Comparison of ENCODE assay signal across 8 cellular contexts in the genomic region with DNA sequence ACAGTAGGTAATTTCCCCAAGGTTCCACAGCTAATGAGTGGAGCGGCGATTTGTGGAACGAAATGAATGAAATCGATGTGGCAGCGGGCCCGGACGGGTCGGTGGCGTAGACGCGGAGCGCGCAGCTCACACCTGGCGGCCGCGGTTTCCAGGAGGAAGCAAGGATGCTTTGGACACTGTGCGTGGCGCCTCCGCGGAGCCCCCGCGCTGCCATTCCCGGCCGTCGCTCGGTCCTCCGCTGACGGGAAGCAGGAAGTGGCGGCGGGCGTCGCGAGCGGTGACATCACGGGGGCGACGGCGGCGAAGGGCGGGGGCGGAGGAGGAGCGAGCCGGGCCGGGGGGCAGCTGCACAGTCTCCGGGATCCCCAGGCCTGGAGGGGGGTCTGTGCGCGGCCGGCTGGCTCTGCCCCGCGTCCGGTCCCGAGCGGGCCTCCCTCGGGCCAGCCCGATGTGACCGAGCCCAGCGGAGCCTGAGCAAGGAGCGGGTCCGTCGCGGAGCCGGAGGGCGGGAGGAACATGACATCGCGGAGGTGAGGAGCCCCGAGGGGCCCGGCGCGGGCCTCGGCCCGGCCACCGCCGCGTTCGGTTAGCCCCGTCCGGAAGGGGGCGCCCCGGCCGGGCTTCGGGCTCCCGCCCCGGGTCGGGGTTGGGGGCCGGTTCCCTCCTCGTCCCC. TPM values are rescaled to one million over a fixed set of nuclear protein-coding genes. Genes with fewer than 3 reads are reported as not detected.
A peak's percentile ranks its signal among the peaks of the same experiment; 100 is the strongest.
DNase-seq lines count a peak whose midpoint lies in the region; ATAC-seq, FAIRE-seq and TF ChIP-seq lines count a peak whose summit lies in the region.

TSS of gene PTPN11 (plus strand) at position 352 of the 673 bp plus-strand sequence. CDS start at position 517, 165 bp downstream.

- H3K36me3 Mint-ChIP-seq in dendritic cell treated with granulocyte-macrophage colony-stimulating factor and Interleukin-4, amounts not matched to agents 40 ng/mL and 50 ng/mL, for 4 days (ENCODE audit: low read depth) = peaks cover 6% of the 10 kb centered on the region

- H3K27me3 Mint-ChIP-seq in dendritic cell treated with granulocyte-macrophage colony-stimulating factor and Interleukin-4, amounts not matched to agents 40 ng/mL and 50 ng/mL, for 4 days = no peaks in the 10 kb centered on the region

- H3K4me3 ChIP-seq in HepG2 (replicated peaks in 1 of 3; ENCODE audit: insufficient read depth in 1 of 3, low read depth in 2 of 3, low read length in 3 of 3) = peak within 1 kb of the TSS; percentile 64 to 94 (median 88)

- ATAC-seq in GM19025 (IDR thresholded peaks at IDR 0.05; ENCODE audit: low read depth, unreplicated experiment) = peak; percentile 64
- peak; percentile 73 for ATAC-seq in HG03196 (IDR thresholded peaks at IDR 0.05; ENCODE audit: unreplicated experiment)
- peak; percentile 81 for ATAC-seq in HepG2

- H4K20me1 ChIP-seq in HepG2 (ENCODE audit: insufficient read depth, low read length) = no peaks in the 10 kb centered on the region

- peak; percentile 78 to 96 for TF ChIP-seq POLR2A in HepG2 (IDR thresholded peaks at IDR 0.05; ENCODE audit: insufficient read depth in 1 of 2, low read depth in 2 of 2, low read length in 2 of 2)

- no TSS peak for BruUV-seq in HepG2 (replicated peaks; lab: Mats Ljungman, UMichigan)

- POLR2A ChIA-PET in HepG2 (lab: Yijun Ruan, JAX) = interaction anchor here (1.3 kb wide), 1 partner anchor 406 kb away, joined by 5 read pairs; the partner anchor contains the start of genes ERP29 and TMEM116

- CTCF ChIA-PET in HepG2 (lab: Yijun Ruan, JAX; ENCODE audit: low intra/inter-chr PET ratio, low total read pairs) = no interaction called here

- H2AFZ ChIP-seq in HepG2 (ENCODE audit: low read length) = peak within 1 kb of the TSS; percentile 2

- intact Hi-C loops in dendritic cell treated with granulocyte-macrophage colony-stimulating factor and Interleukin-4, amounts not matched to agents 40 ng/mL and 50 ng/mL, for 4 days (cut with micrococcal nuclease) = no loop called here
- intact Hi-C loops in HepG2 (cut with micrococcal nuclease; ENCODE audit: unreplicated experiment) = no loop called here

- 3% methylated on average over 17 of the region's 86 CpGs for WGBS in HepG2 (ENCODE audit: low lambda C conversion rate)

- in situ Hi-C loops in HepG2 (cut with HindIII; ENCODE audit: extremely low pct_ligation_motif_present, low pct_unique_long_range_greater_than_20kb) = loop anchor here (10.0 kb wide), 1 partner anchor 304 kb away; no protein-coding TSS in a partner anchor

- TF ChIP-seq CTCF in HepG2 (CRISPR knock-in tag; IDR thresholded peaks at IDR 0.05) = peak; percentile 38; the same call in 1 of the 2 replicates

- peak within 1 kb of the TSS; percentile 97 for H3K27ac Mint-ChIP-seq in dendritic cell treated with granulocyte-macrophage colony-stimulating factor and Interleukin-4, amounts not matched to agents 40 ng/mL and 50 ng/mL, for 4 days

- peaks cover 56% of the 10 kb centered on the region for H3K4me1 ChIP-seq in HepG2 (ENCODE audit: insufficient read depth, low read length)

- peak within 1 kb of the TSS; percentile 85 for H3K4me3 Mint-ChIP-seq in dendritic cell treated with granulocyte-macrophage colony-stimulating factor and Interleukin-4, amounts not matched to agents 40 ng/mL and 50 ng/mL, for 4 days

- peaks cover 37% of the 10 kb centered on the region for H3K79me2 ChIP-seq in HepG2 (ENCODE audit: insufficient read depth, low read length)

- peak within 1 kb of the TSS; percentile 84 for H3K4me2 ChIP-seq in HepG2 (ENCODE audit: low read depth, low read length)

- H3K9me3 ChIP-seq in HepG2 (ENCODE audit: low read length) = no peaks in the 10 kb centered on the region

- H3K36me3 ChIP-seq in HepG2 (replicated peaks in 1 of 2; ENCODE audit: control insufficient read depth in 1 of 2, insufficient read depth in 2 of 2, low read length in 2 of 2) = no peaks in the 10 kb centered on the region

- peak within 1 kb of the TSS; percentile 87 for H3K27ac ChIP-seq in HepG2 (ENCODE audit: extremely low read length, insufficient read depth, low read length)

- DNase-seq in Ammon's horn (ENCODE audit: low spot score) (peak; percentile 90), NCI-H526 treated with DMSO at 0.1 percent for 48 hours (lab: John Stamatoyannopoulos, UW) (peak; percentile 33), HepG2 (ENCODE audit: low spot score) (peak; percentile 55)
- DNase-seq in activated CD4-positive, alpha-beta T cell treated with anti-CD3 and anti-CD28 coated beads, Interleukin-2, amount 50 U/mL, for 1 hour = peak; percentile 89
- peak; percentile 92 for DNase-seq in stimulated activated CD4-positive, alpha-beta T cell treated with anti-CD3 and anti-CD28 coated beads, Interleukin-4, amount 100 ng/mL, for 1 hour

- H3K27me3 ChIP-seq in HepG2 (ENCODE audit: control insufficient read depth in 1 of 2, insufficient read depth in 2 of 2, low read length in 2 of 2) = no peaks in the 10 kb centered on the region; a peak in 1 of 5 replicates

- no peak for FAIRE-seq in HepG2 (lab: Jason Lieb, UNC)

- no peaks in the 10 kb centered on the region for H3K9me3 Mint-ChIP-seq in dendritic cell treated with granulocyte-macrophage colony-stimulating factor and Interleukin-4, amounts not matched to agents 40 ng/mL and 50 ng/mL, for 4 days

- TF ChIP-seq EP300 in HepG2 (IDR thresholded peaks at IDR 0.05; ENCODE audit: low read depth in 2 of 2, low read length in 2 of 2) = 0 out of 4 replicates have a peak, but pooled peaks of 1 of the 2 experiments have one; percentile 15
- TF ChIP-seq EP300 in HepG2 (CRISPR knock-in tag; IDR thresholded peaks at IDR 0.05; ENCODE audit: borderline replicate concordance) = peak; percentile 51; the same call in 1 of the 2 replicates

- TF ChIP-seq RAD21 in HepG2 (CRISPR knock-in tag; IDR thresholded peaks at IDR 0.05) = peak; percentile 46; the same call in 1 of the 2 replicates

- peaks cover 31% of the 10 kb centered on the region for H3K4me1 Mint-ChIP-seq in dendritic cell treated with granulocyte-macrophage colony-stimulating factor and Interleukin-4, amounts not matched to agents 40 ng/mL and 50 ng/mL, for 4 days (ENCODE audit: low read depth)

- H3K9ac ChIP-seq in HepG2 (ENCODE audit: insufficient read depth, low read depth, low read length) = peak within 1 kb of the TSS; percentile 91

TF ChIP-seq in HepG2, 621 proteins besides CTCF, POLR2A, EP300 and RAD21 (continues in another document):
- TF ChIP-seq MXD3 (CRISPR knock-in tag; IDR thresholded peaks at IDR 0.05) (peak; percentile 79), HMGXB4 (CRISPR knock-in tag; IDR thresholded peaks at IDR 0.05; ENCODE audit: borderline replicate concordance in 1 of 2, low read depth in 1 of 2) (peak; percentile 83 to 94), ZNF616 (CRISPR knock-in tag; IDR thresholded peaks at IDR 0.05; ENCODE audit: low read depth) (peak; percentile 82; the same call in 1 of the 2 replicates), NAIF1 (CRISPR knock-in tag; IDR thresholded peaks at IDR 0.05; ENCODE audit: borderline replicate concordance) (peak; percentile 52; the same call in 1 of the 2 replicates)

RNA-seq across cellular contexts. Expression of gene PTPN11, which starts in this region (rescaled TPM):
- 63.5 and 101 TPM in 2 replicates for total RNA-seq in HepG2 (2016; rRNA removed; fragmentation: Illumina TruSeq; extraction: Trizol)
- total RNA-seq in HepG2 (2016; cell fraction: cytosol; rRNA removed; fragmentation: Illumina TruSeq; extraction: Trizol; ENCODE audit: low read depth) = 33.6 and 33.7 TPM in 2 replicates
- total RNA-seq in HepG2 (2016; cell fraction: insoluble cytoplasmic fraction; rRNA removed; fragmentation: Illumina TruSeq; extraction: Trizol) = 63.2 and 92.9 TPM in 2 replicates
- total RNA-seq in HepG2 (2016; cell fraction: membrane; rRNA removed; fragmentation: Illumina TruSeq; extraction: Trizol) = 52.7 and 53.2 TPM in 2 replicates
- 39.5 and 46.8 TPM in 2 replicates for total RNA-seq in HepG2 (2016; cell fraction: nucleus; rRNA removed; fragmentation: Illumina TruSeq; extraction: Trizol)
- polyA plus RNA-seq in HepG2 (2011; rRNA removed) = 26.7 and 30.0 TPM in 2 replicates
- polyA plus RNA-seq in HepG2 (2011; cell fraction: cytosol; rRNA removed) = 27.0 and 32.0 TPM in 2 replicates
- polyA plus RNA-seq in HepG2 (2011; cell fraction: nucleus; rRNA removed) = 16.5 and 17.7 TPM in 2 replicates
- 36.3 and 36.9 TPM in 2 replicates for polyA plus RNA-seq in HepG2 (2012)
- polyA plus RNA-seq in HepG2 (2016; cell fraction: cytosol; fragmentation: Illumina TruSeq; extraction: Trizol; ENCODE audit: low read depth) = 5.9 and 6.2 TPM in 2 replicates
- 68.9 and 69.6 TPM in 2 replicates for polyA plus RNA-seq in HepG2 (2016; cell fraction: insoluble cytoplasmic fraction; fragmentation: Illumina TruSeq; extraction: Trizol; ENCODE audit: low read depth)
- 11.9 and 14.6 TPM in 2 replicates for polyA plus RNA-seq in HepG2 (2016; cell fraction: membrane; fragmentation: Illumina TruSeq; extraction: Trizol; ENCODE audit: low read depth)
- polyA plus RNA-seq in HepG2 (2016; cell fraction: nucleus; fragmentation: Illumina TruSeq; extraction: Trizol; ENCODE audit: insufficient read depth, low read depth) = 40.4 and 40.7 TPM in 2 replicates
- polyA minus RNA-seq in HepG2 (2011; rRNA and poly(A)+ RNA removed; ENCODE audit: low replicate concordance) = 22.4 and 59.7 TPM in 2 replicates
- polyA minus RNA-seq in HepG2 (2011; cell fraction: cytosol; rRNA and poly(A)+ RNA removed) = 34.5 and 43.4 TPM in 2 replicates
- 26.8 and 30.5 TPM in 2 replicates for polyA minus RNA-seq in HepG2 (2011; cell fraction: nucleus; rRNA and poly(A)+ RNA removed)

Comparison
In these comparisons a context has a peak if more than half of its experiments do, and no peak if none do; other contexts are left out.
1. Peak in every context shown above with its lines: DNase-seq, ATAC-seq, H3K4me3 ChIP-seq and H3K27ac ChIP-seq.
2. DNase-seq: peak in every context shown above with its lines; median percentile 92 in stimulated activated CD4-positive, alpha-beta T cell treated with anti-CD3 and anti-CD28 coated beads, Interleukin-4, amount 100 ng/mL, for 1 hour; 90 in Ammon's horn; 89 in activated CD4-positive, alpha-beta T cell treated with anti-CD3 and anti-CD28 coated beads, Interleukin-2, amount 50 U/mL, for 1 hour; 55 in HepG2; 33 in NCI-H526 treated with DMSO at 0.1 percent for 48 hours.